8 cellular contexts compared by ENCODE assay signal in genomic region chr3:31448035-31448881, GRCh38.
DNase-seq lines count a peak whose midpoint lies in the region; ATAC-seq and TF ChIP-seq lines count a peak whose summit lies in the region.

No MANE protein-coding gene starts in this region.

- DNase-seq in left ventricle myocardium superior (peak; percentile 27), left cardiac atrium (no peak), T follicular helper cell (ENCODE audit: low read depth) (peak; percentile 10), fibroblast of the aortic adventitia (ENCODE audit: low read depth) (peak; percentile 11), type B pancreatic cell (ENCODE audit: extremely low spot score, unreplicated experiment) (no peak)

- no peaks in the 10 kb centered on the region for H3K36me3 Mint-ChIP-seq in type B pancreatic cell

- no peak overlapping the region for H3K4me3 ChIP-seq in fibroblast of the aortic adventitia (ENCODE audit: low read depth, low read length)

- no peak overlapping the region for H3K4me3 Mint-ChIP-seq in type B pancreatic cell

- H3K27me3 Mint-ChIP-seq in type B pancreatic cell = no peaks in the 10 kb centered on the region

- no peak overlapping the region for H3K27ac Mint-ChIP-seq in type B pancreatic cell

- no peak for ATAC-seq in left ventricle myocardium superior
- ATAC-seq in left cardiac atrium = no peak
- peak; percentile 66 for ATAC-seq in HG02884 (IDR thresholded peaks at IDR 0.05; ENCODE audit: unreplicated experiment)
- ATAC-seq in GM19452 (IDR thresholded peaks at IDR 0.05; ENCODE audit: unreplicated experiment) = no peak
- ATAC-seq in HG03378 (IDR thresholded peaks at IDR 0.05; ENCODE audit: unreplicated experiment) = no peak

- H3K4me1 Mint-ChIP-seq in type B pancreatic cell (ENCODE audit: unreplicated experiment) = peaks cover 27% of the 10 kb centered on the region

- peaks cover 12% of the 10 kb centered on the region for H3K9me3 Mint-ChIP-seq in type B pancreatic cell

- peak; percentile 53 for TF ChIP-seq CTCF in fibroblast of the aortic adventitia (IDR thresholded peaks at IDR 0.05; ENCODE audit: insufficient read depth, low read length)
- TF ChIP-seq CTCF in type B pancreatic cell (conservative IDR thresholded peaks at IDR 0.05) = peak; percentile 38

- intact Hi-C loops in left ventricle myocardium superior (cut with micrococcal nuclease) (no loop called here), left cardiac atrium (cut with DNase I) (no loop called here)

Comparison
In these comparisons a context has a peak if more than half of its experiments do, and no peak if none do; other contexts are left out.
1. DNase-seq: peak in left ventricle myocardium superior (single experiment), T follicular helper cell (single experiment) and fibroblast of the aortic adventitia (single experiment); none in left cardiac atrium (single experiment) and type B pancreatic cell (single experiment).